In the genomic region with DNA sequence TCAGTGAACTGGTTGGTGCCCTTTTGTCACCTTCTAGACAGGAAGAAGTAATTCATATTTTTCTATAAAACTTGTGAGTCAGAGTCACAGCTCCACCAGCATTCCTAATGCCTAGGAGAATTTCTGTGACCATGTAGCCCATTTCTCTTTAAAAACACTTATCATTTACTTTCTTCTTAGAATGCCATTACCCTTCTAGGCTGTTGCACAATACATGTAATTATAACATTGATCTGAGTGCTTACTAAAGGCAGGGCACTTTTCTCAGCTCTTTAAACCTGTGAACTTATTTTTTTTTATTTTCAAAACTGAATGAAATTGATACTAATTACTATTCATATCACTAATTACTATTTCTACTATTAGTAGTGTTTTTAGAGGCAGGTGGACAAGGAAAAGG, we compare ENCODE assay signal across 30 cellular contexts.
"Had no signal": no experiment of that assay in that cellular context is flagged by ENCODE, and none has a peak within 500 bp of the region (broad histone marks: within the 10 kb centered on the region; RNA-seq: fewer than 3 reads in every experiment).

No MANE protein-coding gene starts in this region.

- H3K36me3 ChIP-seq: breast epithelium, gastrocnemius medialis, ovary, tibial nerve had no signal

- DNase-seq: activated CD4-positive, alpha-beta memory T cell treated with anti-CD3 and anti-CD28 coated beads, Interleukin-2, amount 10 ng/mL, durations not matched to agents 7 days and 5 days; activated CD4-positive, alpha-beta T cell treated with anti-CD3 and anti-CD28 coated beads for 1 hour; activated CD4-positive, alpha-beta T cell treated with anti-CD3 and anti-CD28 coated beads, Interleukin-2, amount 10 ng/mL, durations not matched to agents 7 days and 5 days; activated CD8-positive, alpha-beta memory T cell treated with anti-CD3 and anti-CD28 coated beads, Interleukin-2, amount 50 U/mL, for 48 hours; activated gamma-delta T cell; activated naive CD4-positive, alpha-beta T cell treated with anti-CD3 and anti-CD28 coated beads, Interleukin-2, amount 50 U/mL, for 16 hours; activated T-cell treated with anti-CD3 and anti-CD28 coated beads, Interleukin-2, amount 50 U/mL, for 24 hours; amygdala; central memory CD4-positive, alpha-beta T cell; dermis blood vessel endothelial cell; effector CD8-positive, alpha-beta T cell; gastrocnemius medialis; glutamatergic neuron; left colon; midbrain; ovary; retina; small intestine; stimulated activated CD4-positive, alpha-beta T cell treated with anti-CD3 and anti-CD28 coated beads, Interleukin-1b, Interleukin-23, amount 100 ng/mL, for 48 hours; stimulated activated CD4-positive, alpha-beta T cell treated with anti-CD3 and anti-CD28 coated beads, Interleukin-4, amount 100 ng/mL, for 4 hours had no signal

- H3K4me2 ChIP-seq: hepatocyte had no signal

- H3K36me3 Mint-ChIP-seq: naive thymus-derived CD4-positive, alpha-beta T cell; WTC11 had no signal

- H3K27me3 Mint-ChIP-seq: activated CD4-positive, alpha-beta memory T cell treated with anti-CD3 and anti-CD28 coated beads, Interleukin-2, amount 10 ng/mL, durations not matched to agents 7 days and 5 days; activated CD4-positive, alpha-beta T cell treated with anti-CD3 and anti-CD28 coated beads, Interleukin-2, amount 10 ng/mL, durations not matched to agents 7 days and 5 days; activated T-cell treated with anti-CD3 and anti-CD28 coated beads, Interleukin-2, amount 50 U/mL, for 24 hours; naive thymus-derived CD4-positive, alpha-beta T cell had no signal

- H3K9me3 ChIP-seq: breast epithelium, gastrocnemius medialis, ovary, tibial nerve had no signal

- H3K4me1 Mint-ChIP-seq: activated CD4-positive, alpha-beta memory T cell treated with anti-CD3 and anti-CD28 coated beads, Interleukin-2, amount 10 ng/mL, durations not matched to agents 7 days and 5 days; activated CD4-positive, alpha-beta T cell treated with anti-CD3 and anti-CD28 coated beads, Interleukin-2, amount 10 ng/mL, durations not matched to agents 7 days and 5 days; naive thymus-derived CD4-positive, alpha-beta T cell had no signal

- H3K79me2 ChIP-seq: hepatocyte had no signal

- ATAC-seq: gastrocnemius medialis, left colon, sciatic nerve, WTC11 had no signal

- H2AFZ ChIP-seq: hepatocyte had no signal

- H3K27ac ChIP-seq: breast epithelium, gastrocnemius medialis, hepatocyte, ovary, tibial nerve had no signal

- H3K27me3 ChIP-seq: breast epithelium, gastrocnemius medialis, hepatocyte, ovary, tibial nerve had no signal

- FAIRE-seq: colon, endometrium, keratinocyte, small intestine had no signal

- H3K4me3 Mint-ChIP-seq: activated CD4-positive, alpha-beta memory T cell treated with anti-CD3 and anti-CD28 coated beads, Interleukin-2, amount 10 ng/mL, durations not matched to agents 7 days and 5 days; activated CD4-positive, alpha-beta T cell treated with anti-CD3 and anti-CD28 coated beads, Interleukin-2, amount 10 ng/mL, durations not matched to agents 7 days and 5 days; activated T-cell treated with anti-CD3 and anti-CD28 coated beads, Interleukin-2, amount 50 U/mL, for 24 hours; naive thymus-derived CD4-positive, alpha-beta T cell; T-helper 1 cell treated with Interleukin-12 subunit alpha and Interleukin-12 subunit beta and Interleukin-4 antibody, amounts not matched to agents 30 μg/mL and 1 μg/mL, for 36 hours; WTC11 had no signal

- H3K4me1 ChIP-seq: gastrocnemius medialis had no signal

- H3K4me3 ChIP-seq: breast epithelium, gastrocnemius medialis, hepatocyte, ovary, tibial nerve had no signal

- H3K27ac Mint-ChIP-seq: activated CD4-positive, alpha-beta memory T cell treated with anti-CD3 and anti-CD28 coated beads, Interleukin-2, amount 10 ng/mL, durations not matched to agents 7 days and 5 days; activated CD4-positive, alpha-beta T cell treated with anti-CD3 and anti-CD28 coated beads, Interleukin-2, amount 10 ng/mL, durations not matched to agents 7 days and 5 days; activated T-cell treated with anti-CD3 and anti-CD28 coated beads, Interleukin-2, amount 50 U/mL, for 24 hours; naive thymus-derived CD4-positive, alpha-beta T cell; T-helper 1 cell treated with Interleukin-12 subunit alpha and Interleukin-12 subunit beta and Interleukin-4 antibody, amounts not matched to agents 30 μg/mL and 1 μg/mL, for 36 hours; WTC11 had no signal
